Comparison of ENCODE assay signal across 17 cellular contexts in genomic region chr6:163429858-163430448, GRCh38.
"Had no signal": no experiment of that assay in that cellular context is flagged by ENCODE, and none has a peak within 500 bp of the region (broad histone marks: within the 10 kb centered on the region; RNA-seq: fewer than 3 reads in every experiment).

No MANE protein-coding gene starts in this region.

- H3K9me3 ChIP-seq: sigmoid colon, thoracic aorta had no signal

- H3K27me3 ChIP-seq: sigmoid colon had no signal

- H3K36me3 Mint-ChIP-seq: activated CD4-positive, alpha-beta memory T cell treated with anti-CD3 and anti-CD28 coated beads for 36 hours; natural killer cell had no signal

- H3K27me3 Mint-ChIP-seq: activated CD4-positive, alpha-beta memory T cell treated with anti-CD3 and anti-CD28 coated beads for 36 hours; stimulated activated naive CD8-positive, alpha-beta T cell treated with anti-CD3 and anti-CD28 coated beads, Interleukin-15, Interleukin-2, amounts not matched to agents 100 ng/mL and 50 ng/mL, for 24 hours had no signal

- H3K27ac ChIP-seq: sigmoid colon, thoracic aorta had no signal

- H3K4me3 ChIP-seq: sigmoid colon, thoracic aorta had no signal

- H3K9me3 Mint-ChIP-seq: activated CD4-positive, alpha-beta memory T cell treated with anti-CD3 and anti-CD28 coated beads for 36 hours; natural killer cell; stimulated activated naive CD8-positive, alpha-beta T cell treated with anti-CD3 and anti-CD28 coated beads, Interleukin-15, Interleukin-2, amounts not matched to agents 100 ng/mL and 50 ng/mL, for 24 hours had no signal

- H3K27ac Mint-ChIP-seq: activated CD4-positive, alpha-beta memory T cell treated with anti-CD3 and anti-CD28 coated beads for 36 hours; stimulated activated naive CD8-positive, alpha-beta T cell treated with anti-CD3 and anti-CD28 coated beads, Interleukin-15, Interleukin-2, amounts not matched to agents 100 ng/mL and 50 ng/mL, for 24 hours had no signal

- H3K4me3 Mint-ChIP-seq: activated CD4-positive, alpha-beta memory T cell treated with anti-CD3 and anti-CD28 coated beads for 36 hours; stimulated activated naive CD8-positive, alpha-beta T cell treated with anti-CD3 and anti-CD28 coated beads, Interleukin-15, Interleukin-2, amounts not matched to agents 100 ng/mL and 50 ng/mL, for 24 hours had no signal

- H3K36me3 ChIP-seq: sigmoid colon, thoracic aorta had no signal

- DNase-seq: activated CD4-positive, alpha-beta memory T cell treated with anti-CD3 and anti-CD28 coated beads for 36 hours; activated CD4-positive, alpha-beta T cell treated with anti-CD3 and anti-CD28 coated beads for 1 hour; activated gamma-delta T cell treated with Interleukin-2 at 50 U/mL for 16 hours; activated T-cell treated with anti-CD3 and anti-CD28 coated beads, Interleukin-2, amount 50 U/mL, for 48 hours; aorta; central memory CD4-positive, alpha-beta T cell; left cardiac atrium; mammary epithelial cell; natural killer cell; occipital lobe; SIG-M5; sigmoid colon; stimulated activated CD4-positive, alpha-beta T cell treated with anti-CD3 and anti-CD28 coated beads, Interleukin-12 subunit alpha, Interleukin-12 subunit beta, amount 100 ng/mL, for 4 hours; stimulated activated CD4-positive, alpha-beta T cell treated with anti-CD3 and anti-CD28 coated beads, Interleukin-2, amount 100 ng/mL, for 48 hours; stimulated activated CD8-positive, alpha-beta memory T cell treated with anti-CD3 and anti-CD28 coated beads, Interleukin-4, amount 100 ng/mL, for 48 hours had no signal

- ATAC-seq: left cardiac atrium, natural killer cell had no signal
